Comparison of ENCODE assay signal across 1 cellular context in genomic region chr1:153567621-153568366, GRCh38.
A peak's percentile ranks its signal among the peaks of the same experiment; 100 is the strongest.
TF ChIP-seq lines count a peak whose summit lies in the region.

No MANE protein-coding gene starts in this region.

TF ChIP-seq in A549, 52 proteins besides CTCF, POLR2A, EP300 and RAD21:
- no peak for TF ChIP-seq HES2 (IDR thresholded peaks at IDR 0.05)
- TF ChIP-seq MYC (IDR thresholded peaks at IDR 0.05; ENCODE audit: borderline replicate concordance, low read length) = no peak
- no peak for TF ChIP-seq SREBF2 (IDR thresholded peaks at IDR 0.05)
- TF ChIP-seq HMGXB4 (CRISPR knock-in tag; IDR thresholded peaks at IDR 0.05; ENCODE audit: borderline replicate concordance) = peak; percentile 11; the same call in 1 of the 2 replicates
- TF ChIP-seq HOXB13 (CRISPR knock-in tag; IDR thresholded peaks at IDR 0.05; ENCODE audit: low read depth) = no peak
- TF ChIP-seq FOSB (CRISPR knock-in tag; IDR thresholded peaks at IDR 0.05) = no peak
- TF ChIP-seq MAZ (IDR thresholded peaks at IDR 0.05; ENCODE audit: borderline replicate concordance, low read depth, low read length) = no peak
- no peak for TF ChIP-seq FOSL2 (IDR thresholded peaks at IDR 0.05)
- peak; percentile 55 for TF ChIP-seq FOSL2 (CRISPR knock-in tag; IDR thresholded peaks at IDR 0.05)
- no peak for TF ChIP-seq PBX3 (IDR thresholded peaks at IDR 0.05)
- TF ChIP-seq TFCP2L1 (CRISPR knock-in tag; IDR thresholded peaks at IDR 0.05) = no peak
- no peak for TF ChIP-seq POLR2AphosphoS2 (conservative IDR thresholded peaks at IDR 0.05; ENCODE audit: low read length)
- TF ChIP-seq RFX5 (IDR thresholded peaks at IDR 0.05) = 0 out of 2 replicates have a peak, but pooled peaks have one; percentile 42
- no peak for TF ChIP-seq BHLHE40 (IDR thresholded peaks at IDR 0.05; ENCODE audit: low read depth, low read length)
- no peak for TF ChIP-seq KDM5A (IDR thresholded peaks at IDR 0.05)
- TF ChIP-seq NFE2L2 (conservative IDR thresholded peaks at IDR 0.05; ENCODE audit: low read length) = no peak
- no peak for TF ChIP-seq REST (IDR thresholded peaks at IDR 0.05)
- TF ChIP-seq CHD4 (IDR thresholded peaks at IDR 0.05; ENCODE audit: borderline replicate concordance) = no peak
- no peak for TF ChIP-seq CBX8 (IDR thresholded peaks at IDR 0.05)
- TF ChIP-seq KDM1A (IDR thresholded peaks at IDR 0.05; ENCODE audit: low read depth) = no peak
- no peak for TF ChIP-seq NR3C1 (IDR thresholded peaks at IDR 0.05)
- TF ChIP-seq TP53 (CRISPR knock-in tag; IDR thresholded peaks at IDR 0.05) = no peak; the same call in 1 of the 2 replicates
- TF ChIP-seq RARB (CRISPR knock-in tag; IDR thresholded peaks at IDR 0.05) = no peak
- TF ChIP-seq CHD2 (IDR thresholded peaks at IDR 0.05; ENCODE audit: low read length, partially characterized antibody) = no peak
- no peak for TF ChIP-seq CEBPB (IDR thresholded peaks at IDR 0.05)
- TF ChIP-seq E2F6 (IDR thresholded peaks at IDR 0.05; ENCODE audit: borderline replicate concordance, low read depth) = 0 out of 2 replicates have a peak, but pooled peaks have one; percentile 17
- no peak for TF ChIP-seq HEYL (CRISPR knock-in tag; IDR thresholded peaks at IDR 0.05)
- TF ChIP-seq RNF2 (IDR thresholded peaks at IDR 0.05; ENCODE audit: borderline replicate concordance, low read depth) = no peak
- peak; percentile 66 for TF ChIP-seq MAX (IDR thresholded peaks at IDR 0.05)
- TF ChIP-seq USF2 (IDR thresholded peaks at IDR 0.05) = no peak
- TF ChIP-seq FOXS1 (CRISPR knock-in tag; IDR thresholded peaks at IDR 0.05) = no peak
